1 cellular context compared by ENCODE assay signal in genomic region chr5:160119142-160119904, GRCh38.
TF ChIP-seq lines count a peak whose summit lies in the region.

PWWP2A (minus strand) TSS chr5:160119450; CDS start chr5:160119388, 62 bp downstream.

TF ChIP-seq in HepG2, 621 proteins besides CTCF, POLR2A, EP300 and RAD21 (continued from another document and continues in another):
- TF ChIP-seq ZNF574 (CRISPR knock-in tag; IDR thresholded peaks at IDR 0.05) = peak; percentile 42; the same call in 1 of the 2 replicates
- peak; percentile 31 for TF ChIP-seq MXD3 (CRISPR knock-in tag; IDR thresholded peaks at IDR 0.05)
- TF ChIP-seq ZNF607 (CRISPR knock-in tag; IDR thresholded peaks at IDR 0.05; ENCODE audit: borderline replicate concordance) = 0 out of 2 replicates have a peak, but pooled peaks have one; percentile 43
- TF ChIP-seq ZNF335 (CRISPR knock-in tag; IDR thresholded peaks at IDR 0.05) = no peak
- 0 out of 2 replicates have a peak, but pooled peaks have one; percentile 30 for TF ChIP-seq POGZ (CRISPR knock-in tag; IDR thresholded peaks at IDR 0.05)
- peak; percentile 23; the same call in 1 of the 2 replicates for TF ChIP-seq ARNT2 (CRISPR knock-in tag; IDR thresholded peaks at IDR 0.05; ENCODE audit: low read depth)
- TF ChIP-seq DRAP1 (CRISPR knock-in tag; IDR thresholded peaks at IDR 0.05) = peak; percentile 73
- TF ChIP-seq ZMAT3 (CRISPR knock-in tag; conservative IDR thresholded peaks at IDR 0.05) = peak; percentile 95
- peak; percentile 92 for TF ChIP-seq MAX (IDR thresholded peaks at IDR 0.05)
- peak; percentile 67 for TF ChIP-seq GABPB1 (CRISPR knock-in tag; IDR thresholded peaks at IDR 0.05)
- peak; percentile 75; the same call in 1 of the 2 replicates for TF ChIP-seq THAP7 (CRISPR knock-in tag; IDR thresholded peaks at IDR 0.05)
- TF ChIP-seq NR2F2 (IDR thresholded peaks at IDR 0.05; ENCODE audit: borderline replicate concordance, low read depth) = no peak
- peak; percentile 48 for TF ChIP-seq ZNF770 (CRISPR knock-in tag; IDR thresholded peaks at IDR 0.05)
- 0 out of 2 replicates have a peak, but pooled peaks have one; percentile 17 for TF ChIP-seq ZNF580 (CRISPR knock-in tag; IDR thresholded peaks at IDR 0.05; ENCODE audit: borderline replicate concordance, low read depth)
- TF ChIP-seq ETV5 (CRISPR knock-in tag; IDR thresholded peaks at IDR 0.05; ENCODE audit: borderline replicate concordance) = peak; percentile 20; the same call in 1 of the 2 replicates
- no peak for TF ChIP-seq GLI4 (CRISPR knock-in tag; IDR thresholded peaks at IDR 0.05; ENCODE audit: borderline replicate concordance)
- 0 out of 2 replicates have a peak, but pooled peaks have one; percentile 28 for TF ChIP-seq FOXK1 (CRISPR knock-in tag; IDR thresholded peaks at IDR 0.05; ENCODE audit: borderline replicate concordance, low read depth)
- peak; percentile 48; the same call in 1 of the 2 replicates for TF ChIP-seq HDAC2 (CRISPR knock-in tag; IDR thresholded peaks at IDR 0.05)
- TF ChIP-seq ZNF768 (CRISPR knock-in tag; IDR thresholded peaks at IDR 0.05) = peak; percentile 72
- no peak for TF ChIP-seq SOX6 (IDR thresholded peaks at IDR 0.05)
- peak; percentile 30 for TF ChIP-seq SOX6 (CRISPR knock-in tag; IDR thresholded peaks at IDR 0.05)
- TF ChIP-seq HNRNPK (IDR thresholded peaks at IDR 0.05; ENCODE audit: low read depth, low read length, poor library complexity, severe bottlenecking) = peak; percentile 64
- no peak; the same call in 1 of the 2 replicates for TF ChIP-seq PATZ1 (CRISPR knock-in tag; IDR thresholded peaks at IDR 0.05)
- TF ChIP-seq THYN1 (CRISPR knock-in tag; IDR thresholded peaks at IDR 0.05; ENCODE audit: borderline replicate concordance, low read depth) = no peak
- TF ChIP-seq ZSCAN5A (CRISPR knock-in tag; IDR thresholded peaks at IDR 0.05; ENCODE audit: borderline replicate concordance) = peak; percentile 80; the same call in 1 of the 2 replicates
- no peak for TF ChIP-seq GABPA (IDR thresholded peaks at IDR 0.05; ENCODE audit: low read depth, low read length)
- TF ChIP-seq GABPA (CRISPR knock-in tag; IDR thresholded peaks at IDR 0.05; ENCODE audit: low read depth) = peak; percentile 78
- peak; percentile 89; the same call in 1 of the 2 replicates for TF ChIP-seq GFI1 (CRISPR knock-in tag; IDR thresholded peaks at IDR 0.05; ENCODE audit: borderline replicate concordance)
- peak; percentile 77; the same call in 1 of the 2 replicates for TF ChIP-seq THAP8 (CRISPR knock-in tag; IDR thresholded peaks at IDR 0.05; ENCODE audit: borderline replicate concordance)
- peak; percentile 61; the same call in 1 of the 2 replicates for TF ChIP-seq KMT2A (CRISPR knock-in tag; IDR thresholded peaks at IDR 0.05)
- TF ChIP-seq REPIN1 (CRISPR knock-in tag; IDR thresholded peaks at IDR 0.05; ENCODE audit: borderline replicate concordance, low read depth) = 0 out of 2 replicates have a peak, but pooled peaks have one; percentile 24
- no peak for TF ChIP-seq ZMYM3 (CRISPR knock-in tag; IDR thresholded peaks at IDR 0.05)
- peak; percentile 98 for TF ChIP-seq PBX2 (CRISPR knock-in tag; IDR thresholded peaks at IDR 0.05)
- TF ChIP-seq SRY (CRISPR knock-in tag; IDR thresholded peaks at IDR 0.05) = 0 out of 2 replicates have a peak, but pooled peaks have one; percentile 18
- TF ChIP-seq ZNF678 (CRISPR knock-in tag; IDR thresholded peaks at IDR 0.05) = 0 out of 2 replicates have a peak, but pooled peaks have one; percentile 59
- TF ChIP-seq DNMT3B (CRISPR knock-in tag; conservative IDR thresholded peaks at IDR 0.05) = peak; percentile 48; the same call in 1 of the 2 replicates
- peak; percentile 64; the same call in 1 of the 2 replicates for TF ChIP-seq GTF3A (CRISPR knock-in tag; conservative IDR thresholded peaks at IDR 0.05)
- peak; percentile 85; the same call in 1 of the 2 replicates for TF ChIP-seq NFRKB (IDR thresholded peaks at IDR 0.05)
- TF ChIP-seq ZNF142 (CRISPR knock-in tag; IDR thresholded peaks at IDR 0.05) = no peak
- TF ChIP-seq ZC3H13 (CRISPR knock-in tag; IDR thresholded peaks at IDR 0.05) = peak; percentile 58; the same call in 1 of the 2 replicates
